14 cellular contexts compared by ENCODE assay signal in genomic region chr4:152510349-152511147, GRCh38. TPM values are rescaled to one million over a fixed set of nuclear protein-coding genes. Genes with fewer than 3 reads are reported as not detected.
DNase-seq lines count a peak whose midpoint lies in the region; ATAC-seq, FAIRE-seq and TF ChIP-seq lines count a peak whose summit lies in the region.
"Had no signal": no experiment of that assay in that cellular context is flagged by ENCODE, and none has a peak within 500 bp of the region (broad histone marks: within the 10 kb centered on the region; RNA-seq: fewer than 3 reads in every experiment).

No MANE protein-coding gene starts in this region.

- TF ChIP-seq EP300 in stomach (IDR thresholded peaks at IDR 0.05) = no peak

- peaks cover 12% of the 10 kb centered on the region for H3K36me3 Mint-ChIP-seq in central memory CD8-positive, alpha-beta T cell (ENCODE audit: insufficient read depth)

- intact Hi-C loops in head of caudate nucleus (cut with DNase I) = no loop called here
- intact Hi-C loops in stomach (cut with DNase I; ENCODE audit: low total_unique reads) = no loop called here

- no peaks in the 10 kb centered on the region for H3K27me3 ChIP-seq in stomach

- H3K4me3 Mint-ChIP-seq in central memory CD8-positive, alpha-beta T cell = peak overlapping the region; percentile 58
- H3K4me3 Mint-ChIP-seq: activated naive CD8-positive, alpha-beta T cell had no signal

- H3K27me3 Mint-ChIP-seq in central memory CD8-positive, alpha-beta T cell = no peaks in the 10 kb centered on the region
- H3K27me3 Mint-ChIP-seq: activated naive CD8-positive, alpha-beta T cell had no signal

- peaks cover 0 to 10% (median 0%) of the 10 kb centered on the region in 4 donors for H3K36me3 ChIP-seq in stomach

- H3K4me1 Mint-ChIP-seq in central memory CD8-positive, alpha-beta T cell = peaks cover 28% of the 10 kb centered on the region

- peaks cover 0 to 14% (median 6%) of the 10 kb centered on the region in 4 donors for H3K4me1 ChIP-seq in stomach

- H3K4me3 ChIP-seq in stomach = no peak overlapping the region
- H3K4me3 ChIP-seq: K562 had no signal

- peak; percentile 75 for FAIRE-seq in GM12891 (lab: Jason Lieb, UNC)
- FAIRE-seq: D721Med, K562 had no signal

- no peak for TF ChIP-seq CTCF in stomach (IDR thresholded peaks at IDR 0.05)

- no peaks in the 10 kb centered on the region for H3K9me3 Mint-ChIP-seq in central memory CD8-positive, alpha-beta T cell

- ATAC-seq in GM19395 (IDR thresholded peaks at IDR 0.05; ENCODE audit: unreplicated experiment) = peak; percentile 66
- ATAC-seq in HG03159 (IDR thresholded peaks at IDR 0.05; ENCODE audit: unreplicated experiment) = peak; percentile 58
- peak; percentile 46 for ATAC-seq in central memory CD8-positive, alpha-beta T cell (replicated peaks; ENCODE audit: extremely low read depth, poor library complexity, severe bottlenecking)
- ATAC-seq: K562, left ventricle myocardium superior had no signal

- no peak for DNase-seq in GM12891 (ENCODE audit: insufficient read length, low spot score)
- DNase-seq in central memory CD8-positive, alpha-beta T cell (ENCODE audit: low spot score in 2 of 2) = no peak
- no peak for DNase-seq in head of caudate nucleus
- DNase-seq in NCI-H1048 (lab: John Stamatoyannopoulos, UW) = no peak
- no peak for DNase-seq in stomach
- no peak for DNase-seq in NCI-H2227 (lab: John Stamatoyannopoulos, UW; ENCODE audit: unreplicated experiment)
- DNase-seq: activated CD4-positive, CD25-positive, alpha-beta regulatory T cell treated with anti-CD3 and anti-CD28 coated beads, Interleukin-2, amount 50 U/mL, for 72 hours; left ventricle myocardium superior; Right ventricle myocardium superior had no signal

- no peaks in the 10 kb centered on the region for H3K9me3 ChIP-seq in stomach

- peak overlapping the region in 1 of 5 donors; percentile 1 for H3K27ac ChIP-seq in stomach

- no peak for TF ChIP-seq POLR2A in GM12891 (IDR thresholded peaks at IDR 0.05; ENCODE audit: low read depth, low read length)
- TF ChIP-seq POLR2A in stomach (IDR thresholded peaks at IDR 0.05) = no peak

- peak overlapping the region; percentile 80 for H3K27ac Mint-ChIP-seq in central memory CD8-positive, alpha-beta T cell (ENCODE audit: low read depth)
- H3K27ac Mint-ChIP-seq: activated naive CD8-positive, alpha-beta T cell had no signal

- WGBS in stomach, 5 donors = 76 to 86% (median 80%) methylated on average over 7 of the region's 7 CpGs

TF ChIP-seq in GM12891, 5 proteins besides CTCF, POLR2A, EP300 and RAD21:
- TF ChIP-seq POLR2AphosphoS5 (IDR thresholded peaks at IDR 0.05; ENCODE audit: low read depth, low read length) (no peak), POU2F2 (IDR thresholded peaks at IDR 0.05; ENCODE audit: low read depth, low read length) (no peak), TAF1 (IDR thresholded peaks at IDR 0.05; ENCODE audit: low read depth, low read length) (no peak), PAX5 (IDR thresholded peaks at IDR 0.05; ENCODE audit: insufficient read depth, low read length, severe bottlenecking) (no peak), SPI1 (IDR thresholded peaks at IDR 0.05; ENCODE audit: low read depth, low read length) (no peak)

RNA-seq across cellular contexts. Expression of gene FBXW7, which starts 25.3 kb away (rescaled TPM):
- polyA plus RNA-seq in GM12891 (2012; ENCODE audit: low read depth, missing spikeins) = 47.7 TPM
- 100 to 1,000 TPM in 2 of 5 donors, 10 to 100 TPM in 3; 15.1 to 119 (median 64.8) TPM for total RNA-seq in stomach
- 10 to 100 TPM in 1 of 3 donors, 1 to 10 TPM in 2; 8.7 to 27.5 (median 9.0) TPM for polyA plus RNA-seq in stomach
